15 cellular contexts compared by ENCODE assay signal in the genomic region with DNA sequence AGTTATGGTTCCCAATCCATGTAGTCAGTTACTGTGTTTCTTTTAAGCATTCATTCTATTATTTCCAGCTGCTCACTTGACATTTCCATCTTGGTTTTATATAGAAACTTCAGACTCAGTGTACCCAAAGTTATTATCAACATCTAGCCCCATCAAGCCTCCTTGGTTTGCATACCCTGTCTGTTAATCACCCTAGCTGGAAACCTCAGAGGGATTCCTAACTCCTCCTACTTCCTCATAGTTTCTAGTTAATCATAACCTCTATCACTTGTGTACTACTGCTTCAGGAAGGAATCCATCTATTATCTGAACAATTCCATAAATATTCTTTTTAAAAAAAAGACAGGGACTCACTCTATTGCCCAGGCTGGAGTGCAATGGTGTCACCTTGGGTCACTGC.
DNase-seq lines count a peak whose midpoint lies in the region; ATAC-seq and TF ChIP-seq lines count a peak whose summit lies in the region.
"Had no signal": no experiment of that assay in that cellular context is flagged by ENCODE, and none has a peak within 500 bp of the region (broad histone marks: within the 10 kb centered on the region; RNA-seq: fewer than 3 reads in every experiment).

No MANE protein-coding gene starts in this region.

- POLR2A ChIA-PET in CD8-positive, alpha-beta memory T cell (lab: Charles Lee), result no interaction called here

- peaks cover 24% of the 10 kb centered on the region for H3K36me3 Mint-ChIP-seq in HFFc6 (ENCODE audit: low read depth)
- H3K36me3 Mint-ChIP-seq in activated T-helper 17 cell treated with anti-CD3 and anti-CD28 coated beads, Interleukin-2, amount 50 U/mL, for 72 hours (ENCODE audit: low read depth), result peaks cover 51% of the 10 kb centered on the region
- peaks cover 18 to 53% (median 27%) of the 10 kb centered on the region in 3 donors for H3K36me3 Mint-ChIP-seq in CD8-positive, alpha-beta memory T cell

- no peak for ATAC-seq in activated T-helper 17 cell treated with anti-CD3 and anti-CD28 coated beads, Interleukin-2, amount 50 U/mL, for 72 hours (replicated peaks)
- ATAC-seq: activated naive CD4-positive, alpha-beta T cell treated with anti-CD3 and anti-CD28 coated beads, Interleukin-2, amount 50 U/mL, for 72 hours had no signal

- CTCF ChIA-PET in CD8-positive, alpha-beta memory T cell (lab: Charles Lee), result no interaction called here

- DNase-seq in A172 (ENCODE audit: low spot score) (peak; percentile 63), HFFc6 (peak; percentile 66), foreskin fibroblast (peak; percentile 72 to 78), GDM1 (lab: John Stamatoyannopoulos, UW) (no peak), ureter (ENCODE audit: low spot score) (no peak), NCI-H2171 treated with DMSO at 0.1 percent for 48 hours (lab: John Stamatoyannopoulos, UW) (no peak)
- no peak for DNase-seq in CD8-positive, alpha-beta memory T cell
- DNase-seq: activated CD8-positive, alpha-beta memory T cell treated with anti-CD3 and anti-CD28 coated beads for 24 hours; DMS 273 treated with DMSO at 0.1 percent for 48 hours; NCI-H2029; posterior cingulate gyrus had no signal

- no peaks in the 10 kb centered on the region for H3K36me3 ChIP-seq in CD8-positive, alpha-beta memory T cell (ENCODE audit: insufficient read depth, low read length)

- peaks cover 34% of the 10 kb centered on the region for H3K4me1 Mint-ChIP-seq in HFFc6 (ENCODE audit: low read depth)
- peaks cover 4% of the 10 kb centered on the region for H3K4me1 Mint-ChIP-seq in activated T-helper 17 cell treated with anti-CD3 and anti-CD28 coated beads, Interleukin-2, amount 50 U/mL, for 72 hours
- no peaks in the 10 kb centered on the region for H3K4me1 Mint-ChIP-seq in CD8-positive, alpha-beta memory T cell

- H3K27me3 Mint-ChIP-seq in HFFc6 (ENCODE audit: insufficient read depth), result no peaks in the 10 kb centered on the region
- H3K27me3 Mint-ChIP-seq in activated T-helper 17 cell treated with anti-CD3 and anti-CD28 coated beads, Interleukin-2, amount 50 U/mL, for 72 hours, result no peaks in the 10 kb centered on the region
- no peaks in the 10 kb centered on the region for H3K27me3 Mint-ChIP-seq in CD8-positive, alpha-beta memory T cell

- H3K27me3 ChIP-seq in CD8-positive, alpha-beta memory T cell (ENCODE audit: insufficient read depth, low read length, poor library complexity, severe bottlenecking), result no peaks in the 10 kb centered on the region
- H3K27me3 ChIP-seq: SJSA1, tibial nerve had no signal

- H3K4me3 ChIP-seq in foreskin fibroblast (ENCODE audit: low read depth in 1 of 2, low read length in 2 of 2), result no peak overlapping the region
- H3K4me3 ChIP-seq in CD8-positive, alpha-beta memory T cell (ENCODE audit: low read length), result no peak overlapping the region
- H3K4me3 ChIP-seq: SJSA1, tibial nerve had no signal

- peak overlapping the region; percentile 55 for H3K4me3 Mint-ChIP-seq in HFFc6
- H3K4me3 Mint-ChIP-seq in activated T-helper 17 cell treated with anti-CD3 and anti-CD28 coated beads, Interleukin-2, amount 50 U/mL, for 72 hours, result no peak overlapping the region
- H3K4me3 Mint-ChIP-seq in CD8-positive, alpha-beta memory T cell, result no peak overlapping the region

- no peak overlapping the region for H3K27ac ChIP-seq in CD8-positive, alpha-beta memory T cell (ENCODE audit: low read depth, low read length)
- H3K27ac ChIP-seq: tibial nerve had no signal

- H3K9me3 Mint-ChIP-seq in HFFc6, result no peaks in the 10 kb centered on the region
- no peaks in the 10 kb centered on the region for H3K9me3 Mint-ChIP-seq in activated T-helper 17 cell treated with anti-CD3 and anti-CD28 coated beads, Interleukin-2, amount 50 U/mL, for 72 hours
- H3K9me3 Mint-ChIP-seq in CD8-positive, alpha-beta memory T cell, result no peaks in the 10 kb centered on the region

- TF ChIP-seq CTCF in HFFc6 (IDR thresholded peaks at IDR 0.05), result no peak
- TF ChIP-seq CTCF in foreskin fibroblast (IDR thresholded peaks at IDR 0.05; ENCODE audit: low read depth, low read length), result no peak

- no peaks in the 10 kb centered on the region for H3K9me3 ChIP-seq in CD8-positive, alpha-beta memory T cell (ENCODE audit: low read length)
- H3K9me3 ChIP-seq: SJSA1, tibial nerve had no signal

- peak overlapping the region; percentile 77 for H3K27ac Mint-ChIP-seq in HFFc6
- peak overlapping the region; percentile 26 for H3K27ac Mint-ChIP-seq in activated T-helper 17 cell treated with anti-CD3 and anti-CD28 coated beads, Interleukin-2, amount 50 U/mL, for 72 hours
- no peak overlapping the region for H3K27ac Mint-ChIP-seq in CD8-positive, alpha-beta memory T cell
- H3K27ac Mint-ChIP-seq: activated naive CD4-positive, alpha-beta T cell treated with anti-CD3 and anti-CD28 coated beads, Interleukin-2, amount 50 U/mL, for 72 hours had no signal

- H3K4me1 ChIP-seq in CD8-positive, alpha-beta memory T cell (ENCODE audit: insufficient read depth, low read length), result no peaks in the 10 kb centered on the region
- H3K4me1 ChIP-seq: tibial nerve had no signal

Comparison
In these comparisons a context has a peak if more than half of its experiments do, and no peak if none do; other contexts are left out.
1. DNase-seq: peak in A172 (single experiment), HFFc6 (single experiment) and foreskin fibroblast (2 of 2); none in GDM1 (single experiment), CD8-positive, alpha-beta memory T cell (0 of 5), ureter (single experiment) and NCI-H2171 treated with DMSO at 0.1 percent for 48 hours (single experiment).
2. H3K27ac Mint-ChIP-seq: peak in HFFc6 (single experiment) and activated T-helper 17 cell treated with anti-CD3 and anti-CD28 coated beads, Interleukin-2, amount 50 U/mL, for 72 hours (single experiment); none in CD8-positive, alpha-beta memory T cell (0 of 8).